ENCODE assay signal across 14 cellular contexts in the genomic region with DNA sequence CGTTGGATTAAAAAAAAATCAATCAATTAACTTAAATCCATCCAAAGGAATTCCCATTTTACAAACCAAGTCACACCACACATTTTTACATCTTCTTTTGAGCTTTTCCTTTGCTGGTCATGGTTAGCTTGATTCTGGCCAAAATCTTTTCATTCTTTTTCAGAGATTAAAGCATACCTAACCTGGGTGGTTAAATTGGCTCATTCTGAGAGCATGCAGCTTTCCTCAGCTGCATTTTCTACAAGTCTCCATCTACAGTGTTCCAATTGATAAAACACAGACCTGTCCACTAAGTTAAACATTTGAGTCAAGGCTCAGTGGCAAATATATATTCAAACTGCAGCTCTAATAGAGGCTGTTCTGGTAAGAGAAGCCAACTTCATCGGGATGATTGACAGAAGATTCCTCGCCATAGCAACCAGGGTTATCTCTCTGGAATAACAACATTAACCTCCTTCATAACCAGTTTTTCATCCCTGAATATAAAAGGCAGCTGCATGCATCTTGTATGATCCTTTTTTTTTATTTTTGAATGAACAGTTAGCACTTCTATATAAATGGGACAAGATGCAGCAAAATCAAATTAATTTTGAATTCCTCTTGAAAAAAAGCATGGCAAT.
"Had no signal": no experiment of that assay in that cellular context is flagged by ENCODE, and none has a peak within 500 bp of the region (broad histone marks: within the 10 kb centered on the region; RNA-seq: fewer than 3 reads in every experiment).

No MANE protein-coding gene starts in this region.

- H2AFZ ChIP-seq: parathyroid adenoma had no signal

- H3K4me3 Mint-ChIP-seq: activated naive CD8-positive, alpha-beta T cell treated with anti-CD3 and anti-CD28 coated beads for 36 hours; endodermal cell; stimulated activated memory B cell treated with anti-CD40 and anti-IgM and Interleukin-4, amounts not matched to agents 10 μg/mL and 1 μg/mL and 100 μg/mL, for 72 hours had no signal

- H3K4me3 ChIP-seq: lower lobe of right lung had no signal

- H3K4me1 ChIP-seq: lower lobe of right lung, parathyroid adenoma had no signal

- H3K36me3 Mint-ChIP-seq: activated naive CD8-positive, alpha-beta T cell treated with anti-CD3 and anti-CD28 coated beads for 36 hours; naive B cell; stimulated activated memory B cell treated with anti-CD40 and anti-IgM and Interleukin-4, amounts not matched to agents 10 μg/mL and 1 μg/mL and 100 μg/mL, for 72 hours had no signal

- H3K9ac ChIP-seq: parathyroid adenoma had no signal

- H3K27ac ChIP-seq: lower lobe of right lung, neutrophil, parathyroid adenoma had no signal

- H3K9me3 Mint-ChIP-seq: activated naive CD8-positive, alpha-beta T cell treated with anti-CD3 and anti-CD28 coated beads for 36 hours; endodermal cell; naive B cell; stimulated activated memory B cell treated with anti-CD40 and anti-IgM and Interleukin-4, amounts not matched to agents 10 μg/mL and 1 μg/mL and 100 μg/mL, for 72 hours had no signal

- H3K9me3 ChIP-seq: lower lobe of right lung, neutrophil had no signal

- H3K79me2 ChIP-seq: parathyroid adenoma had no signal

- H3K27ac Mint-ChIP-seq: activated naive CD8-positive, alpha-beta T cell treated with anti-CD3 and anti-CD28 coated beads for 36 hours; endodermal cell; stimulated activated memory B cell treated with anti-CD40 and anti-IgM and Interleukin-4, amounts not matched to agents 10 μg/mL and 1 μg/mL and 100 μg/mL, for 72 hours had no signal

- H3K27me3 Mint-ChIP-seq: activated naive CD8-positive, alpha-beta T cell treated with anti-CD3 and anti-CD28 coated beads for 36 hours had no signal

- ATAC-seq: activated CD4-positive, CD25-positive, alpha-beta regulatory T cell treated with anti-CD3 and anti-CD28 coated beads, Interleukin-2, amount 50 U/mL, for 24 hours; left colon; lower lobe of right lung; stimulated activated memory B cell treated with anti-CD40 and anti-IgM and Interleukin-4, amounts not matched to agents 10 μg/mL and 1 μg/mL and 100 μg/mL, for 72 hours had no signal

- H3K36me3 ChIP-seq: lower lobe of right lung, neutrophil had no signal

- DNase-seq: activated CD4-positive, alpha-beta T cell treated with anti-CD3 and anti-CD28 coated beads, Interleukin-2, amount 50 U/mL, for 1 hour; activated CD8-positive, alpha-beta memory T cell treated with anti-CD3 and anti-CD28 coated beads for 24 hours; activated gamma-delta T cell treated with Interleukin-2 at 50 U/mL for 16 hours; activated naive CD8-positive, alpha-beta T cell treated with anti-CD3 and anti-CD28 coated beads for 36 hours; endodermal cell; left colon; lower lobe of right lung; midbrain; naive B cell; T-helper 9 cell had no signal
